ENCODE assay signal across 21 cellular contexts in the genomic region with DNA sequence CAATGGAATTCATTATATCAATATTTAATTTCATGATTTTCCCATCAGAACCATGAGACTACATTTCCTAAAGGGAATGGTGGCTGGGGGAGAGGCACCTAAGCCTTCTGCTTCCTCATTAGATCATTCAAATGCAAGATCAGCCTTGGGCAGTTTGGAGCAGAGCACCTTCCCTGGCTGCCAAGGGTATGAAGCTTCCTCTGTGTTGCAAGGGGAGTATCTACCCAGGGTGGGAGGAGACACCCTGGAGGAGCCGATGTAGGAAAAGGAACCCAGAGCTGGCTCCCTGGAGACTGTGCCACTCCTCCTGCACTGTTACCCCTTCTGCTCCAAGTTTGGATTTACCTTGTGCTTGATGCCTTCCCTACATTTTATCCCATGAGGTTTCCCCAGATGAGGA.
DNase-seq lines count a peak whose midpoint lies in the region; ATAC-seq and TF ChIP-seq lines count a peak whose summit lies in the region.
"Had no signal": no experiment of that assay in that cellular context is flagged by ENCODE, and none has a peak within 500 bp of the region (broad histone marks: within the 10 kb centered on the region; RNA-seq: fewer than 3 reads in every experiment).

No MANE protein-coding gene starts in this region.

- 94% methylated on average over 1 of the region's 1 CpG for WGBS in hepatocyte (ENCODE audit: low lambda C conversion rate, missing lambda C conversion rate)

- H3K4me3 Mint-ChIP-seq in T-helper 1 cell treated with Interleukin-12 subunit alpha and Interleukin-12 subunit beta and Interleukin-4 antibody, amounts not matched to agents 30 μg/mL and 1 μg/mL, for 36 hours: no peak overlapping the region
- no peak overlapping the region for H3K4me3 Mint-ChIP-seq in activated T-helper 1 cell treated with anti-CD3 and anti-CD28 coated beads, Interleukin-12 subunit alpha, Interleukin-12 subunit beta, Interleukin-2, Interleukin-4 antibody, amounts not matched to agents 30 ng/mL and 10 ng/mL and 1 ng/mL, durations not matched to agents 14 hours and 24 hours and 36 hours
- no peak overlapping the region for H3K4me3 Mint-ChIP-seq in neural crest cell
- H3K4me3 Mint-ChIP-seq: brain had no signal

- no peaks in the 10 kb centered on the region for H3K79me2 ChIP-seq in hepatocyte

- no peaks in the 10 kb centered on the region for H3K27me3 Mint-ChIP-seq in T-helper 1 cell treated with Interleukin-12 subunit alpha and Interleukin-12 subunit beta and Interleukin-4 antibody, amounts not matched to agents 30 μg/mL and 1 μg/mL, for 36 hours (ENCODE audit: low read depth)
- H3K27me3 Mint-ChIP-seq in activated T-helper 1 cell treated with anti-CD3 and anti-CD28 coated beads, Interleukin-12 subunit alpha, Interleukin-12 subunit beta, Interleukin-2, Interleukin-4 antibody, amounts not matched to agents 30 ng/mL and 10 ng/mL and 1 ng/mL, durations not matched to agents 14 hours and 24 hours and 36 hours (ENCODE audit: insufficient read depth): no peaks in the 10 kb centered on the region
- H3K27me3 Mint-ChIP-seq in neural crest cell (ENCODE audit: low read depth): no peaks in the 10 kb centered on the region

- H3K27me3 ChIP-seq in hepatocyte: no peaks in the 10 kb centered on the region
- no peaks in the 10 kb centered on the region for H3K27me3 ChIP-seq in gastrocnemius medialis
- H3K27me3 ChIP-seq: SJSA1, uterus had no signal

- H4K20me1 ChIP-seq in hepatocyte (ENCODE audit: insufficient read depth, poor library complexity, severe bottlenecking): no peaks in the 10 kb centered on the region

- TF ChIP-seq CTCF in neural crest cell (conservative IDR thresholded peaks at IDR 0.05) (no peak), foreskin fibroblast (IDR thresholded peaks at IDR 0.05; ENCODE audit: low read depth, low read length) (no peak), hepatocyte (IDR thresholded peaks at IDR 0.05; ENCODE audit: poor library complexity) (no peak), gastrocnemius medialis (IDR thresholded peaks at IDR 0.05 in 4 of 5, conservative IDR thresholded peaks at IDR 0.05 in 1 of 5) (no peak)

- H2AFZ ChIP-seq in hepatocyte: no peak overlapping the region

- H3K9me2 ChIP-seq in hepatocyte (replicated peaks; ENCODE audit: insufficient read depth): no peaks in the 10 kb centered on the region

- H3K9me3 Mint-ChIP-seq in T-helper 1 cell treated with Interleukin-12 subunit alpha and Interleukin-12 subunit beta and Interleukin-4 antibody, amounts not matched to agents 30 μg/mL and 1 μg/mL, for 36 hours: peaks cover 6% of the 10 kb centered on the region
- H3K9me3 Mint-ChIP-seq in activated T-helper 1 cell treated with anti-CD3 and anti-CD28 coated beads, Interleukin-12 subunit alpha, Interleukin-12 subunit beta, Interleukin-2, Interleukin-4 antibody, amounts not matched to agents 30 ng/mL and 10 ng/mL and 1 ng/mL, durations not matched to agents 14 hours and 24 hours and 36 hours: peaks cover 8% of the 10 kb centered on the region
- no peaks in the 10 kb centered on the region for H3K9me3 Mint-ChIP-seq in neural crest cell
- H3K9me3 Mint-ChIP-seq: brain had no signal

- TF ChIP-seq POLR2A in gastrocnemius medialis (IDR thresholded peaks at IDR 0.05): no peak

- intact Hi-C loops in activated T-helper 1 cell treated with anti-CD3 and anti-CD28 coated beads, Interleukin-12 subunit alpha, Interleukin-12 subunit beta, Interleukin-2, Interleukin-4 antibody, amounts not matched to agents 30 ng/mL and 10 ng/mL and 1 ng/mL, durations not matched to agents 14 hours and 24 hours and 36 hours (cut with micrococcal nuclease): loop anchor here (2.0 kb wide), 1 partner anchor 138 kb away; no protein-coding TSS in a partner anchor
- intact Hi-C loops in gastrocnemius medialis (cut with DNase I; ENCODE audit: low total_unique reads): no loop called here

- H3K4me3 ChIP-seq in foreskin fibroblast (ENCODE audit: low read depth in 1 of 2, low read length in 2 of 2) (no peak overlapping the region), hepatocyte (no peak overlapping the region), gastrocnemius medialis (no peak overlapping the region)
- H3K4me3 ChIP-seq: mucosa of descending colon, psoas muscle, SJSA1, uterus had no signal

- DNase-seq in T-helper 1 cell (no peak), MV-4-11 (lab: John Stamatoyannopoulos, UW) (peak; percentile 16), neural crest cell (ENCODE audit: low read depth, low spot score) (no peak), foreskin fibroblast (no peak), hepatocyte (ENCODE audit: low spot score) (no peak), gastrocnemius medialis (no peak)
- no peak for DNase-seq in activated T-helper 1 cell treated with anti-CD3 and anti-CD28 coated beads, Interleukin-12 subunit alpha, Interleukin-12 subunit beta, Interleukin-2, Interleukin-4 antibody, amounts not matched to agents 30 ng/mL and 10 ng/mL and 1 ng/mL, durations not matched to agents 14 hours and 24 hours and 36 hours (ENCODE audit: low spot score)
- DNase-seq: activated CD4-positive, alpha-beta T cell treated with anti-CD3 and anti-CD28 coated beads for 1 hour; effector CD8-positive, alpha-beta T cell; glutamatergic neuron; H7; mucosa of descending colon; NCI-H146; NCI-H69; psoas muscle; stimulated activated CD4-positive, alpha-beta T cell treated with anti-CD3 and anti-CD28 coated beads, Interleukin-4, amount 100 ng/mL, for 4 hours; uterus had no signal

- H3K36me3 ChIP-seq in hepatocyte (replicated peaks; ENCODE audit: insufficient read depth, low read depth) (no peaks in the 10 kb centered on the region), gastrocnemius medialis (no peaks in the 10 kb centered on the region)
- H3K36me3 ChIP-seq: SJSA1, uterus had no signal

- H3K9me3 ChIP-seq in hepatocyte (ENCODE audit: low read depth): no peaks in the 10 kb centered on the region
- H3K9me3 ChIP-seq in gastrocnemius medialis: no peaks in the 10 kb centered on the region
- H3K9me3 ChIP-seq: mucosa of descending colon, psoas muscle, SJSA1, uterus had no signal

- peaks cover 76% of the 10 kb centered on the region for H3K4me1 Mint-ChIP-seq in T-helper 1 cell treated with Interleukin-12 subunit alpha and Interleukin-12 subunit beta and Interleukin-4 antibody, amounts not matched to agents 30 μg/mL and 1 μg/mL, for 36 hours (ENCODE audit: low read depth)
- H3K4me1 Mint-ChIP-seq in activated T-helper 1 cell treated with anti-CD3 and anti-CD28 coated beads, Interleukin-12 subunit alpha, Interleukin-12 subunit beta, Interleukin-2, Interleukin-4 antibody, amounts not matched to agents 30 ng/mL and 10 ng/mL and 1 ng/mL, durations not matched to agents 14 hours and 24 hours and 36 hours (ENCODE audit: low read depth): peaks cover 79% of the 10 kb centered on the region
- no peaks in the 10 kb centered on the region for H3K4me1 Mint-ChIP-seq in neural crest cell

- H3K27ac ChIP-seq in hepatocyte (no peak overlapping the region), gastrocnemius medialis (no peak overlapping the region)
- H3K27ac ChIP-seq: psoas muscle, SJSA1, uterus had no signal

- H3K27ac Mint-ChIP-seq in T-helper 1 cell treated with Interleukin-12 subunit alpha and Interleukin-12 subunit beta and Interleukin-4 antibody, amounts not matched to agents 30 μg/mL and 1 μg/mL, for 36 hours: peak overlapping the region; percentile 84
- H3K27ac Mint-ChIP-seq in activated T-helper 1 cell treated with anti-CD3 and anti-CD28 coated beads, Interleukin-12 subunit alpha, Interleukin-12 subunit beta, Interleukin-2, Interleukin-4 antibody, amounts not matched to agents 30 ng/mL and 10 ng/mL and 1 ng/mL, durations not matched to agents 14 hours and 24 hours and 36 hours: peak overlapping the region; percentile 49
- H3K27ac Mint-ChIP-seq in neural crest cell (ENCODE audit: unreplicated experiment): peak overlapping the region; percentile 50
- H3K27ac Mint-ChIP-seq: brain had no signal

- in situ Hi-C loops in gastrocnemius medialis (cut with MboI; ENCODE audit: low sequenced_read_pairs in 4 of 4): no loop called here

- peaks cover 17% of the 10 kb centered on the region for H3K36me3 Mint-ChIP-seq in T-helper 1 cell treated with Interleukin-12 subunit alpha and Interleukin-12 subunit beta and Interleukin-4 antibody, amounts not matched to agents 30 μg/mL and 1 μg/mL, for 36 hours (ENCODE audit: low read depth)
- peaks cover 13% of the 10 kb centered on the region for H3K36me3 Mint-ChIP-seq in activated T-helper 1 cell treated with anti-CD3 and anti-CD28 coated beads, Interleukin-12 subunit alpha, Interleukin-12 subunit beta, Interleukin-2, Interleukin-4 antibody, amounts not matched to agents 30 ng/mL and 10 ng/mL and 1 ng/mL, durations not matched to agents 14 hours and 24 hours and 36 hours (ENCODE audit: low read depth)
- no peaks in the 10 kb centered on the region for H3K36me3 Mint-ChIP-seq in neural crest cell (ENCODE audit: low read depth)
- H3K36me3 Mint-ChIP-seq: brain had no signal

- no peak overlapping the region for H3K4me2 ChIP-seq in hepatocyte

- no peak for ATAC-seq in gastrocnemius medialis
- ATAC-seq: left lobe of liver, psoas muscle had no signal

- H3K4me1 ChIP-seq in hepatocyte (ENCODE audit: insufficient read depth) (no peaks in the 10 kb centered on the region), gastrocnemius medialis (peaks cover 9 to 12% of the 10 kb centered on the region in 2 donors)
- H3K4me1 ChIP-seq: psoas muscle, SJSA1, uterus had no signal
